ENCODE assay signal across 1 cellular context in genomic region chrX:13688384-13688771, GRCh38.
TF ChIP-seq lines count a peak whose summit lies in the region.

No MANE protein-coding gene starts in this region.

TF ChIP-seq in HCT116, 20 proteins besides CTCF, POLR2A, EP300 and RAD21 (continued from another document):
- TF ChIP-seq MAX (IDR thresholded peaks at IDR 0.05) (no peak), ZNF274 (IDR thresholded peaks at IDR 0.05; ENCODE audit: low read depth, low read length) (no peak), CBX3 (IDR thresholded peaks at IDR 0.05; ENCODE audit: low read depth) (no peak), ELF1 (IDR thresholded peaks at IDR 0.05; ENCODE audit: borderline replicate concordance, low read depth) (no peak), FOSL1 (IDR thresholded peaks at IDR 0.05; ENCODE audit: low read depth) (no peak), REST (IDR thresholded peaks at IDR 0.05; ENCODE audit: low read depth) (no peak), POLR2AphosphoS5 (IDR thresholded peaks at IDR 0.05; ENCODE audit: low read depth, low read length) (no peak), JUND (IDR thresholded peaks at IDR 0.05) (no peak), EGR1 (IDR thresholded peaks at IDR 0.05; ENCODE audit: low read depth) (no peak), SRF (IDR thresholded peaks at IDR 0.05; ENCODE audit: low read depth) (no peak), SIN3A (IDR thresholded peaks at IDR 0.05; ENCODE audit: low read depth) (no peak)
TF ChIP-seq in HCT116: peak in this region for 0.
